ENCODE assay signal across 1 cellular context in the genomic region with DNA sequence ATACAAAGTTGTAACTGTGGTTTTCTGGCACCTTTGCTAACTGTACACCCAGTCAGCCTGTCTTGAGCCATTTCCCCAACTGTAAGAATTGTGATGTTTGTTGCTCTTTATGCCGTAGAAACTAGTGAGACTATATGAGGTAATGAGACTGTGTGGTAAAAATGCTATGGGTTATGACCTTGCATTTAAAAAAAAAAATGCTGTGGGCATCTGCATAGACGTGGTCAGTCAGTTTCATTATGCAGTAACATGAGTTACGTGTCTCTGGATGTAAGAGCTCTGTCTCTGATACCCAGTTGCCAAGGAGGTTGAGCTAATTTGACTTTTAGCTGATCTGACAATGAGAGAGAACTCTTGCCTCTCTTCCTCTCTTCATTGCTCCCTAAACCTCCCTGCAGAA.
TF ChIP-seq lines count a peak whose summit lies in the region.

No MANE protein-coding gene starts in this region.

TF ChIP-seq in GM12878, 131 proteins besides CTCF, POLR2A, EP300 and RAD21 (continued from another document):
- TF ChIP-seq, protein P1, sequence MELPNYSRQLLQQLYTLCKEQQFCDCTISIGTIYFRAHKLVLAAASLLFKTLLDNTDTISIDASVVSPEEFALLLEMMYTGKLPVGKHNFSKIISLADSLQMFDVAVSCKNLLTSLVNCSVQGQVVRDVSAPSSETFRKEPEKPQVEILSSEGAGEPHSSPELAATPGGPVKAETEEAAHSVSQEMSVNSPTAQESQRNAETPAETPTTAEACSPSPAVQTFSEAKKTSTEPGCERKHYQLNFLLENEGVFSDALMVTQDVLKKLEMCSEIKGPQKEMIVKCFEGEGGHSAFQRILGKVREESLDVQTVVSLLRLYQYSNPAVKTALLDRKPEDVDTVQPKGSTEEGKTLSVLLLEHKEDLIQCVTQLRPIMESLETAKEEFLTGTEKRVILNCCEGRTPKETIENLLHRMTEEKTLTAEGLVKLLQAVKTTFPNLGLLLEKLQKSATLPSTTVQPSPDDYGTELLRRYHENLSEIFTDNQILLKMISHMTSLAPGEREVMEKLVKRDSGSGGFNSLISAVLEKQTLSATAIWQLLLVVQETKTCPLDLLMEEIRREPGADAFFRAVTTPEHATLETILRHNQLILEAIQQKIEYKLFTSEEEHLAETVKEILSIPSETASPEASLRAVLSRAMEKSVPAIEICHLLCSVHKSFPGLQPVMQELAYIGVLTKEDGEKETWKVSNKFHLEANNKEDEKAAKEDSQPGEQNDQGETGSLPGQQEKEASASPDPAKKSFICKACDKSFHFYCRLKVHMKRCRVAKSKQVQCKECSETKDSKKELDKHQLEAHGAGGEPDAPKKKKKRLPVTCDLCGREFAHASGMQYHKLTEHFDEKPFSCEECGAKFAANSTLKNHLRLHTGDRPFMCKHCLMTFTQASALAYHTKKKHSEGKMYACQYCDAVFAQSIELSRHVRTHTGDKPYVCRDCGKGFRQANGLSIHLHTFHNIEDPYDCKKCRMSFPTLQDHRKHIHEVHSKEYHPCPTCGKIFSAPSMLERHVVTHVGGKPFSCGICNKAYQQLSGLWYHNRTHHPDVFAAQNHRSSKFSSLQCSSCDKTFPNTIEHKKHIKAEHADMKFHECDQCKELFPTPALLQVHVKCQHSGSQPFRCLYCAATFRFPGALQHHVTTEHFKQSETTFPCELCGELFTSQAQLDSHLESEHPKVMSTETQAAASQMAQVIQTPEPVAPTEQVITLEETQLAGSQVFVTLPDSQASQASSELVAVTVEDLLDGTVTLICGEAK (IDR thresholded peaks at IDR 0.05; ENCODE audit: borderline replicate concordance) = no peak
- TF ChIP-seq POLR2AphosphoS2 (IDR thresholded peaks at IDR 0.05; ENCODE audit: low read depth, low read length) = no peak
- TF ChIP-seq TAF1 (IDR thresholded peaks at IDR 0.05; ENCODE audit: borderline replicate concordance, low read depth, low read length) = no peak
- TF ChIP-seq EZH2 (IDR thresholded peaks at IDR 0.05; ENCODE audit: borderline replicate concordance, control insufficient read depth, low read depth, low read length) = no peak
- no peak for TF ChIP-seq WRNIP1 (IDR thresholded peaks at IDR 0.05; ENCODE audit: borderline replicate concordance, low read depth, low read length)
